8 cellular contexts compared by ENCODE assay signal in the genomic region with DNA sequence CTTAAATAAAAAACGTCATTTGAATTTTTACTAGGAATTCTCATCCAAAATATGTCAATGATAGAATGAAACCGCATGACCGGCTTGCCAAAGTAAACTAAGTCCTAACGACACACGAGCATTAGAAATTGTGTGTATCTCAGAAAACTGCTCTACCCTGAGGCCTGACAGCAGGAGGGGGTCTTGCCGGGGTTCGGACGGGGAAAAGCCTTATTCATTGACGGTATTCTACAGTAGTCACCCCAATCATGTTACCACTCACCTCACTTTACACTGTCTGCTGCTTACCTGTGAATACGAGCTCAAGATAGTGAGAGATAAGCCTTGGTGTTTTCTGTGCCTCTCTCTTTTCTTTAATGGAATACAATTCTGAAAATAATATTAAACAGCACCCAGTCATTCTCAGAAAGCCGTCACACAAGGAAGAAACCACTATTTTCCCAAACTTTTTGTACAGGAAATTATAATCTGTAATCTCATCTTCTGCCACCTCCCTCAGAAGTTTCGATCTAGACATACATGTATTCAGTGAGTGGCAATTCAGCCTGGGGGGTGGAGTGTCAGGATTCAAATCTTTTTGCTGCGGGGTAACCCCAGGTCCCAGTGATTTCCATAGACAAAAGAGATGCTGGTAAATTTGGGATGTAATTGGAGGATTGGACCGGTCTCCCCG. TPM values are rescaled to one million over a fixed set of nuclear protein-coding genes. Genes with fewer than 3 reads are reported as not detected.
DNase-seq lines count a peak whose midpoint lies in the region; ATAC-seq, FAIRE-seq and TF ChIP-seq lines count a peak whose summit lies in the region.

No MANE protein-coding gene starts in this region.

- H3K27ac Mint-ChIP-seq in osteocyte (ENCODE audit: unreplicated experiment): peak overlapping the region; percentile 45

- no peak overlapping the region for H3K4me3 ChIP-seq in body of pancreas

- no peaks in the 10 kb centered on the region for H3K9me3 Mint-ChIP-seq in osteocyte (ENCODE audit: unreplicated experiment)

- TF ChIP-seq CTCF in osteocyte (IDR thresholded peaks at IDR 0.05) (no peak), body of pancreas (IDR thresholded peaks at IDR 0.05) (no peak)

- no peaks in the 10 kb centered on the region for H3K9me3 ChIP-seq in body of pancreas

- H3K27me3 ChIP-seq in body of pancreas: peaks cover 0 to 13% of the 10 kb centered on the region in 2 donors

- peak overlapping the region in 1 of 4 donors; percentile 43 for H3K27ac ChIP-seq in body of pancreas

- H3K36me3 ChIP-seq in body of pancreas (replicated peaks in 1 of 2; ENCODE audit: insufficient read depth in 1 of 2, low read depth in 2 of 2): no peaks in the 10 kb centered on the region

- H3K4me1 Mint-ChIP-seq in osteocyte (ENCODE audit: unreplicated experiment): peaks cover 36% of the 10 kb centered on the region

- H3K4me1 ChIP-seq in body of pancreas: peaks cover 33% of the 10 kb centered on the region

- WGBS in body of pancreas, 2 donors: 36 to 45% methylated on average over 15 of the region's 15 CpGs

- peaks cover 2% of the 10 kb centered on the region for H3K27me3 Mint-ChIP-seq in osteocyte (ENCODE audit: unreplicated experiment)

- FAIRE-seq in GM12892 (lab: Jason Lieb, UNC): peak; percentile 81

- H3K4me3 Mint-ChIP-seq in osteocyte (ENCODE audit: unreplicated experiment): peak overlapping the region; percentile 94

- TF ChIP-seq POLR2A in GM12892 (IDR thresholded peaks at IDR 0.05; ENCODE audit: low read depth, low read length): no peak
- no peak for TF ChIP-seq POLR2A in body of pancreas (IDR thresholded peaks at IDR 0.05)

- no peak for DNase-seq in GM12892 (ENCODE audit: insufficient read length)
- DNase-seq in central memory CD4-positive, alpha-beta T cell: peak; percentile 6
- DNase-seq in osteocyte (ENCODE audit: extremely low spot score, unreplicated experiment): no peak
- no peak for DNase-seq in stimulated activated CD4-positive, alpha-beta T cell treated with anti-CD3 and anti-CD28 coated beads, Interleukin-2, amount 100 ng/mL, for 24 hours
- no peak for DNase-seq in HuH-7 (ENCODE audit: low spot score)
- no peak for DNase-seq in body of pancreas

- H3K36me3 Mint-ChIP-seq in osteocyte (ENCODE audit: unreplicated experiment): peaks cover 8% of the 10 kb centered on the region

- intact Hi-C loops in body of pancreas (cut with DNase I): no loop called here

- ATAC-seq in HG03064 (IDR thresholded peaks at IDR 0.05; ENCODE audit: low read depth, unreplicated experiment) (peak; percentile 10), HG03571 (IDR thresholded peaks at IDR 0.05; ENCODE audit: unreplicated experiment) (no peak), body of pancreas (no peak)

RNA-seq across cellular contexts. Expression of a gene that starts 0.5 kb away (rescaled TPM):
- 1.0 TPM for polyA plus RNA-seq in GM12892 (2012; ENCODE audit: missing spikeins)
- total RNA-seq in osteocyte (38.2 and 38.6 TPM in 2 replicates), body of pancreas (1 to 10 TPM; 5.2 to 5.3 TPM)

RNA-seq across cellular contexts. Expression of a gene that starts 13.2 kb away (rescaled TPM):
- 19.2 TPM for polyA plus RNA-seq in GM12892 (2012; ENCODE audit: missing spikeins)
- 29.7 and 33.3 TPM in 2 replicates for total RNA-seq in osteocyte
- 10 to 100 TPM; 30.1 to 36.9 TPM for total RNA-seq in body of pancreas

RNA-seq across cellular contexts. Expression of a gene that starts 52.0 kb away (rescaled TPM):
- 7.3 TPM for polyA plus RNA-seq in GM12892 (2012; ENCODE audit: missing spikeins)
- total RNA-seq in osteocyte (27.9 and 34.2 TPM in 2 replicates), body of pancreas (1 to 10 TPM; 1.8 to 9.6 TPM)
